ENCODE assay signal across 16 cellular contexts in the genomic region with DNA sequence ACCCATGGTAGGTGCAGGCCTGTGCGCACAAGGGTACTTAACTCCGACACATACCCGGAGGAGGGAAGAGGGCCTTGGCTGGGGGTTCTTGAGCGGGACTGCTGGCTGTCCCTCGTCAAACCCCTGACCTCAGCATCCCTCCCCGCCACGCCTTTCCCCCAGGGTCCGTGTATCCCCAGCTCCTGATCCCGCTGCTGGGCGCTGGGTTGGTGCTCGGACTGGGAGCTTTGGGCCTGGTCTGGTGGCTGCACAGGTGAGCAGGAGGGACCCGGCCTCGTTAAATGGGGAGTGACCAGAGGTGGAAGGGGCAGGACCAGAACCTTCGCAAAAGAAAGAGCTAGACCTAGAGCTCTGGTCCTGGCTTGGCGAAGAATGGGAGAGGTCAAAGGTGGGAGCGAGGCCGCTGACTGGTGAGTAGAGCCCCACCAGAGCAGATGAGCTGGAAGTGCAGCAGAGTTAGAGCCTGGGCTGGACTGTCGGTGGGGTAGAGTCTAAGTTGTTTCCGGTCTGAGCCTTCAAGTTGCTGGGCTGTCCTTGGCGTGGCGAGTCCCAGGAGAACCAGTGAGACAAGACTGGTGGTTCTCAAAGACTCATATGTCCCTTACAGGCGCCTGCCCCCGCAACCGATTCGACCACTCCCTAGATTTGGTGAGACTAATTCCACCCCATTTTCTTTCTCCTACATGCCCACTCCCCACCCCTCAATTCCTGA. TPM values are rescaled to one million over a fixed set of nuclear protein-coding genes. Genes with fewer than 3 reads are reported as not detected.
A peak's percentile ranks its signal among the peaks of the same experiment; 100 is the strongest.
DNase-seq lines count a peak whose midpoint lies in the region; ATAC-seq and TF ChIP-seq lines count a peak whose summit lies in the region.
"Had no signal": no experiment of that assay in that cellular context is flagged by ENCODE, and none has a peak within 500 bp of the region (broad histone marks: within the 10 kb centered on the region; RNA-seq: fewer than 3 reads in every experiment).

No MANE protein-coding gene starts in this region.

- CTCF ChIA-PET in naive thymus-derived CD4-positive, alpha-beta T cell (lab: Charles Lee), result interaction anchor here (0.6 kb wide), 2 partner anchors 107 to 1838 kb away, joined by 3 read pairs; no protein-coding TSS in a partner anchor

- H3K4me3 Mint-ChIP-seq in natural killer cell (peak overlapping the region; percentile 81), neural crest cell (peak overlapping the region; percentile 27)
- no peak overlapping the region for H3K4me3 Mint-ChIP-seq in natural killer cell treated with Interleukin-12 subunit alpha and Interleukin-12 subunit beta and Interleukin-15 and Interleukin-18, amount 100 ng/mL, for 72 hours
- H3K4me3 Mint-ChIP-seq in effector memory CD8-positive, alpha-beta T cell, result no peak overlapping the region
- H3K4me3 Mint-ChIP-seq in naive thymus-derived CD4-positive, alpha-beta T cell, result peak overlapping the region in 2 of 10 donors; percentile 4 to 44
- H3K4me3 Mint-ChIP-seq: CD8-positive, alpha-beta memory T cell had no signal

- intact Hi-C loops in natural killer cell (cut with micrococcal nuclease), result no loop called here
- intact Hi-C loops in naive thymus-derived CD4-positive, alpha-beta T cell (cut with micrococcal nuclease), result no loop called here

- ATAC-seq in natural killer cell, result no peak
- ATAC-seq in natural killer cell treated with Interleukin-12 subunit alpha and Interleukin-12 subunit beta and Interleukin-15 and Interleukin-18, amount 100 ng/mL, for 72 hours, result no peak
- ATAC-seq in effector memory CD8-positive, alpha-beta T cell (replicated peaks), result no peak
- ATAC-seq in naive thymus-derived CD4-positive, alpha-beta T cell, result no peak

- no peak for TF ChIP-seq CTCF in natural killer cell (IDR thresholded peaks at IDR 0.05)
- no peak for TF ChIP-seq CTCF in neural crest cell (conservative IDR thresholded peaks at IDR 0.05)

- no peak overlapping the region for H3K4me3 ChIP-seq in naive thymus-derived CD4-positive, alpha-beta T cell (ENCODE audit: low read length)
- H3K4me3 ChIP-seq: HAP-1 had no signal

- H3K27me3 ChIP-seq in naive thymus-derived CD4-positive, alpha-beta T cell (ENCODE audit: control insufficient read depth in 2 of 2, insufficient read depth in 2 of 2, low read length in 2 of 2), result no peaks in the 10 kb centered on the region

- H3K27me3 Mint-ChIP-seq in natural killer cell (ENCODE audit: low read depth in 2 of 2) (peaks cover 0 to 4% of the 10 kb centered on the region in 2 donors), neural crest cell (ENCODE audit: low read depth) (peaks cover 3% of the 10 kb centered on the region)
- H3K27me3 Mint-ChIP-seq in natural killer cell treated with Interleukin-12 subunit alpha and Interleukin-12 subunit beta and Interleukin-15 and Interleukin-18, amount 100 ng/mL, for 72 hours, result no peaks in the 10 kb centered on the region
- H3K27me3 Mint-ChIP-seq in effector memory CD8-positive, alpha-beta T cell, result no peaks in the 10 kb centered on the region
- H3K27me3 Mint-ChIP-seq in naive thymus-derived CD4-positive, alpha-beta T cell, result peaks cover 0 to 6% (median 0%) of the 10 kb centered on the region in 5 donors
- H3K27me3 Mint-ChIP-seq: CD8-positive, alpha-beta memory T cell had no signal

- H3K9me3 ChIP-seq in naive thymus-derived CD4-positive, alpha-beta T cell (ENCODE audit: control insufficient read depth in 2 of 3, low read length in 3 of 3), result no peaks in the 10 kb centered on the region
- H3K9me3 ChIP-seq: HAP-1 had no signal

- H3K9me3 Mint-ChIP-seq in natural killer cell, result no peaks in the 10 kb centered on the region
- no peaks in the 10 kb centered on the region for H3K9me3 Mint-ChIP-seq in natural killer cell treated with Interleukin-12 subunit alpha and Interleukin-12 subunit beta and Interleukin-15 and Interleukin-18, amount 100 ng/mL, for 72 hours
- H3K9me3 Mint-ChIP-seq in effector memory CD8-positive, alpha-beta T cell, result no peaks in the 10 kb centered on the region
- no peaks in the 10 kb centered on the region for H3K9me3 Mint-ChIP-seq in neural crest cell
- no peaks in the 10 kb centered on the region for H3K9me3 Mint-ChIP-seq in naive thymus-derived CD4-positive, alpha-beta T cell
- H3K9me3 Mint-ChIP-seq: CD8-positive, alpha-beta memory T cell had no signal

- no peak for DNase-seq in natural killer cell
- no peak for DNase-seq in natural killer cell treated with Interleukin-12 subunit alpha and Interleukin-12 subunit beta and Interleukin-15 and Interleukin-18, amount 100 ng/mL, for 72 hours (ENCODE audit: low spot score)
- DNase-seq in effector memory CD8-positive, alpha-beta T cell, result no peak
- DNase-seq in neural crest cell (ENCODE audit: low read depth, low spot score), result no peak
- no peak for DNase-seq in naive thymus-derived CD4-positive, alpha-beta T cell
- no peak for DNase-seq in stimulated activated CD4-positive, alpha-beta T cell treated with anti-CD3 and anti-CD28 coated beads, Interleukin-4, amount 100 ng/mL, for 24 hours
- DNase-seq in NCI-H146 (lab: John Stamatoyannopoulos, UW), result no peak
- DNase-seq: ACHN; CD8-positive, alpha-beta memory T cell; MV-4-11; NCI-H2081 treated with DMSO at 0.1 percent for 48 hours; NCI-H526; OCI-M1 had no signal

- H3K4me1 ChIP-seq in naive thymus-derived CD4-positive, alpha-beta T cell (ENCODE audit: control insufficient read depth in 2 of 2, insufficient read depth in 2 of 2, low read length in 2 of 2), result peaks cover 4 to 13% of the 10 kb centered on the region in 2 donors
- H3K4me1 ChIP-seq: HAP-1 had no signal

- no peaks in the 10 kb centered on the region for H3K36me3 ChIP-seq in naive thymus-derived CD4-positive, alpha-beta T cell (ENCODE audit: control insufficient read depth in 2 of 3, insufficient read depth in 3 of 3, low read length in 3 of 3)
- H3K36me3 ChIP-seq: HAP-1 had no signal

- H3K4me1 Mint-ChIP-seq in natural killer cell, result peaks cover 46 to 50% of the 10 kb centered on the region in 2 donors
- H3K4me1 Mint-ChIP-seq in natural killer cell treated with Interleukin-12 subunit alpha and Interleukin-12 subunit beta and Interleukin-15 and Interleukin-18, amount 100 ng/mL, for 72 hours (ENCODE audit: low read depth in 2 of 2), result peaks cover 43 to 44% of the 10 kb centered on the region in 2 donors
- H3K4me1 Mint-ChIP-seq in effector memory CD8-positive, alpha-beta T cell (ENCODE audit: low read depth in 2 of 2), result peaks cover 7 to 26% of the 10 kb centered on the region in 2 donors
- H3K4me1 Mint-ChIP-seq in neural crest cell, result peaks cover 16% of the 10 kb centered on the region
- peaks cover 28 to 48% (median 36%) of the 10 kb centered on the region in 7 donors for H3K4me1 Mint-ChIP-seq in naive thymus-derived CD4-positive, alpha-beta T cell

- peaks cover 16% of the 10 kb centered on the region for H3K36me3 Mint-ChIP-seq in natural killer cell
- H3K36me3 Mint-ChIP-seq in natural killer cell treated with Interleukin-12 subunit alpha and Interleukin-12 subunit beta and Interleukin-15 and Interleukin-18, amount 100 ng/mL, for 72 hours, result peaks cover 7% of the 10 kb centered on the region
- H3K36me3 Mint-ChIP-seq in effector memory CD8-positive, alpha-beta T cell (ENCODE audit: insufficient read depth), result peaks cover 6% of the 10 kb centered on the region
- peaks cover 28% of the 10 kb centered on the region for H3K36me3 Mint-ChIP-seq in neural crest cell (ENCODE audit: low read depth)
- H3K36me3 Mint-ChIP-seq in naive thymus-derived CD4-positive, alpha-beta T cell, result peaks cover 0 to 15% (median 0%) of the 10 kb centered on the region in 5 donors

- peak overlapping the region in 1 of 2 donors; percentile 87 for H3K27ac Mint-ChIP-seq in natural killer cell
- H3K27ac Mint-ChIP-seq in natural killer cell treated with Interleukin-12 subunit alpha and Interleukin-12 subunit beta and Interleukin-15 and Interleukin-18, amount 100 ng/mL, for 72 hours, result peak overlapping the region in 1 of 2 donors; percentile 23
- H3K27ac Mint-ChIP-seq in effector memory CD8-positive, alpha-beta T cell, result peak overlapping the region; percentile 33 to 44
- H3K27ac Mint-ChIP-seq in neural crest cell (ENCODE audit: unreplicated experiment), result no peak overlapping the region
- peak overlapping the region in 1 of 9 donors; percentile 62 for H3K27ac Mint-ChIP-seq in naive thymus-derived CD4-positive, alpha-beta T cell

- POLR2A ChIA-PET in naive thymus-derived CD4-positive, alpha-beta T cell (lab: Charles Lee), result interaction anchor here (0.7 kb wide), 3 partner anchors 12 to 1121 kb away, joined by 3 to 4 read pairs (median 4); partner anchors contain the start of gene CLIC1

- no peak overlapping the region for H3K27ac ChIP-seq in naive thymus-derived CD4-positive, alpha-beta T cell (ENCODE audit: low read depth, low read length)
- H3K27ac ChIP-seq: RWPE1 had no signal

RNA-seq across cellular contexts. Expression of gene MPIG6B, which starts 1.0 kb away (rescaled TPM):
- total RNA-seq in natural killer cell (10 to 100 TPM in 2 of 3 donors, 1 to 10 TPM in 1; 9.4 to 19.0 (median 12.8) TPM), neural crest cell (not detected in 2 replicates)
- total RNA-seq in natural killer cell treated with Interleukin-12 subunit alpha and Interleukin-12 subunit beta and Interleukin-15 and Interleukin-18, amount 100 ng/mL, for 72 hours, result under 1 TPM in 1 of 2 donors, not detected in 1; 0.21 TPM
- 1 to 10 TPM in 1 of 5 experiments, under 1 TPM in 4; 0.12 to 4.7 (median 0.64) TPM for total RNA-seq in naive thymus-derived CD4-positive, alpha-beta T cell
- polyA plus RNA-seq in naive thymus-derived CD4-positive, alpha-beta T cell, result 1 to 10 TPM in 1 of 2 donors, under 1 TPM in 1; 0.20 to 2.3 TPM
- total RNA-seq: CD8-positive, alpha-beta memory T cell; LHCN-M2 had no signal

RNA-seq across cellular contexts. Expression of gene LY6G6C, which starts 2.6 kb away (rescaled TPM):
- total RNA-seq in natural killer cell (not detected), neural crest cell (1.2 TPM in 2 replicates)
- total RNA-seq in natural killer cell treated with Interleukin-12 subunit alpha and Interleukin-12 subunit beta and Interleukin-15 and Interleukin-18, amount 100 ng/mL, for 72 hours, result not detected
- 1 to 10 TPM in 1 of 5 experiments, not detected in 4; 1.2 TPM for total RNA-seq in naive thymus-derived CD4-positive, alpha-beta T cell
- polyA plus RNA-seq in naive thymus-derived CD4-positive, alpha-beta T cell, result not detected
- total RNA-seq: CD8-positive, alpha-beta memory T cell; LHCN-M2 had no signal
- polyA plus RNA-seq: CD8-positive, alpha-beta memory T cell had no signal

RNA-seq across cellular contexts. Expression of gene DDAH2, which starts 5.0 kb away (rescaled TPM):
- total RNA-seq in natural killer cell (10 to 100 TPM; 22.3 to 36.1 (median 24.6) TPM), neural crest cell (186 and 194 TPM in 2 replicates)
- total RNA-seq in natural killer cell treated with Interleukin-12 subunit alpha and Interleukin-12 subunit beta and Interleukin-15 and Interleukin-18, amount 100 ng/mL, for 72 hours, result 10 to 100 TPM; 18.8 to 24.4 TPM
- total RNA-seq in naive thymus-derived CD4-positive, alpha-beta T cell, result 10 to 100 TPM in 2 of 5 experiments, 1 to 10 TPM in 3; 4.9 to 31.4 (median 7.1) TPM
- polyA plus RNA-seq in naive thymus-derived CD4-positive, alpha-beta T cell, result 10 to 100 TPM; 13.1 to 15.3 TPM

RNA-seq across cellular contexts. Expression of gene LY6G6D, which starts 9.0 kb away (rescaled TPM):
- total RNA-seq in natural killer cell (under 1 TPM in 1 of 3 donors, not detected in 2; 0.94 TPM), neural crest cell (not detected in 2 replicates)
- total RNA-seq in natural killer cell treated with Interleukin-12 subunit alpha and Interleukin-12 subunit beta and Interleukin-15 and Interleukin-18, amount 100 ng/mL, for 72 hours, result not detected
- not detected for total RNA-seq in naive thymus-derived CD4-positive, alpha-beta T cell
- polyA plus RNA-seq in naive thymus-derived CD4-positive, alpha-beta T cell, result not detected
- total RNA-seq: CD8-positive, alpha-beta memory T cell; LHCN-M2 had no signal
- polyA plus RNA-seq: CD8-positive, alpha-beta memory T cell had no signal

RNA-seq across cellular contexts. Expression of gene CLIC1, which starts 12.2 kb away (rescaled TPM):
- total RNA-seq in natural killer cell (100 to 1,000 TPM; 348 to 363 (median 355) TPM), neural crest cell (305 and 313 TPM in 2 replicates)
- total RNA-seq in natural killer cell treated with Interleukin-12 subunit alpha and Interleukin-12 subunit beta and Interleukin-15 and Interleukin-18, amount 100 ng/mL, for 72 hours, result 100 to 1,000 TPM; 468 to 581 TPM
- 100 to 1,000 TPM in 2 of 5 experiments, 10 to 100 TPM in 3; 29.3 to 494 (median 58.2) TPM for total RNA-seq in naive thymus-derived CD4-positive, alpha-beta T cell
- 100 to 1,000 TPM; 102 to 122 TPM for polyA plus RNA-seq in naive thymus-derived CD4-positive, alpha-beta T cell

Comparison
In these comparisons a context has a peak if more than half of its experiments do, and no peak if none do; other contexts are left out.
1. H3K4me3 Mint-ChIP-seq: peak in natural killer cell (single experiment) and neural crest cell (single experiment); none in natural killer cell treated with Interleukin-12 subunit alpha and Interleukin-12 subunit beta and Interleukin-15 and Interleukin-18, amount 100 ng/mL, for 72 hours (single experiment) and effector memory CD8-positive, alpha-beta T cell (0 of 2).